ENCODE assay signal across 8 cellular contexts in the genomic region with DNA sequence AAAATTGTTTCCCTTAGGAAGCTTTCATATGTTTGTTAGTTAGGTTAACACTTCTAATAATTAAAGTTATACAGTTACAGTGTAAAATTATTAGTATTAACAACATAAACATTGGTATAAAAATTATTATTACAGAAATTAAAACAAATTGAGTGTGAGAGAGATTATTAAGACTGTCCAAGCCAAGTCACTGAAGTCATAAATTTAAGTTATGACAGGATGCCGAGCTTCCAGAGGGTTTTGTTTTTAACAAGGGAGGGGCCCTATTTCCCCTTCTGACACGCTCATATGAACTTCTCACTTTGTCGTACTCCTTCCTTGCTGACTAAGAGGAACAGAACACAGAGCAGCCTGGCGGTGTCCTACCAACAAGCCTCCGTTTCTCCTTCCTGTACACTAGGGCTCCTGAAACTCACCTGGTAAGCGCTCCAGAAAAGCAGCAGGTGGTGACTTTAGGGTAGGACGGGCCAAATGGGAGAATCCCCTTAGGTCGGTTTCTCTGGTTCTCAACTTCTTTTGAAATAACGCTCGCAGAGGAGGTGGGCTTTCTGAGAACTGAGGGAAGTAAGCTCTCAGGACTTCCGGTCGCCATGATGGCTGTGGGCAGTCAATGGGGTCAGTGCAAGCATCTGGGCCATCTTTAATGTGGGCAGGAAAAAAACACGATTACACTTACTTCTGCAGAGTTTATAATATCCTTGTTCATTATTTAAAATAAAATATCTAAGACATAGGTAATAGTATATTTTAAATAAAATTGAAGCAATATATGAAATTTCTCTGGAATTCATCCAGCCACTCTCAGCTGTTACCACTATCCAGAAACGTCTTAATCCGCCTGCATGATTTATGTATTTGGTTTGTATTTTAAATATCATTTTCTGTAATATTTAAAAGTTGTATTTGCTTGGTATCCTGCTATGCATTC. TPM values are rescaled to one million over a fixed set of nuclear protein-coding genes. Genes with fewer than 3 reads are reported as not detected.
DNase-seq lines count a peak whose midpoint lies in the region; ATAC-seq and TF ChIP-seq lines count a peak whose summit lies in the region.

A gene with protein sequence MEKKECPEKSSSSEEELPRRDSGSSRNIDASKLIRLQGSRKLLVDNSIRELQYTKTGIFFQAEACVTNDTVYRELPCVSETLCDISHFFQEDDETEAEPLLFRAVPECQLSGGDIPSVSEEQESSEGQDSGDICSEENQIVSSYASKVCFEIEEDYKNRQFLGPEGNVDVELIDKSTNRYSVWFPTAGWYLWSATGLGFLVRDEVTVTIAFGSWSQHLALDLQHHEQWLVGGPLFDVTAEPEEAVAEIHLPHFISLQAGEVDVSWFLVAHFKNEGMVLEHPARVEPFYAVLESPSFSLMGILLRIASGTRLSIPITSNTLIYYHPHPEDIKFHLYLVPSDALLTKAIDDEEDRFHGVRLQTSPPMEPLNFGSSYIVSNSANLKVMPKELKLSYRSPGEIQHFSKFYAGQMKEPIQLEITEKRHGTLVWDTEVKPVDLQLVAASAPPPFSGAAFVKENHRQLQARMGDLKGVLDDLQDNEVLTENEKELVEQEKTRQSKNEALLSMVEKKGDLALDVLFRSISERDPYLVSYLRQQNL (minus strand): TSS at position 537 of the 928 bp plus-strand sequence. CDS start 14,892 bp downstream, outside the sequence.

- no peaks in the 10 kb centered on the region for H3K27me3 ChIP-seq in RWPE2 (ENCODE audit: insufficient read depth, poor library complexity, severe bottlenecking)

- peaks cover 2% of the 10 kb centered on the region for H3K9me3 ChIP-seq in RWPE2 (ENCODE audit: severe bottlenecking)

- peaks cover 3% of the 10 kb centered on the region; the same call in 1 of the 2 replicates for H3K36me3 ChIP-seq in RWPE2 (ENCODE audit: low read depth)

- H3K27ac ChIP-seq in RWPE2 (ENCODE audit: poor library complexity, severe bottlenecking), result peak within 1 kb of the TSS; percentile 76

- POLR2A ChIA-PET in naive thymus-derived CD8-positive, alpha-beta T cell (lab: Charles Lee), result interaction anchor here (0.5 to 1.8 kb wide), 14 partner anchors 10 to 1655 kb away, joined by 3 to 19 read pairs (median 4); a partner anchor contains a TSS

- H3K27me3 Mint-ChIP-seq in activated T-helper 17 cell treated with anti-CD3 and anti-CD28 coated beads, Interleukin-2, amount 50 U/mL, for 72 hours, result no peaks in the 10 kb centered on the region
- H3K27me3 Mint-ChIP-seq in naive thymus-derived CD8-positive, alpha-beta T cell, result no peaks in the 10 kb centered on the region
- no peaks in the 10 kb centered on the region for H3K27me3 Mint-ChIP-seq in stimulated activated naive B cell treated with anti-CD40 and anti-IgM and Interleukin-4, amounts not matched to agents 10 μg/mL and 1 μg/mL and 100 μg/mL, for 72 hours

- DNase-seq in DMS114 treated with DMSO at 0.1 percent for 48 hours (lab: John Stamatoyannopoulos, UW; ENCODE audit: unreplicated experiment) (peak; percentile 81), LNCaP clone FGC (ENCODE audit: low read depth) (peak; percentile 45), RWPE2 (ENCODE audit: low spot score) (peak; percentile 72), fibroblast of peridontal ligament (ENCODE audit: extremely low read depth) (peak; percentile 89)
- DNase-seq in naive thymus-derived CD8-positive, alpha-beta T cell, result peak; percentile 54 to 93 (median 80)
- DNase-seq in stimulated activated naive B cell treated with anti-CD40 and anti-IgM and Interleukin-4, amounts not matched to agents 10 μg/mL and 1 μg/mL and 100 μg/mL, for 72 hours, result peak; percentile 76

- TF ChIP-seq CTCF in LNCaP clone FGC (IDR thresholded peaks at IDR 0.05; ENCODE audit: control insufficient read depth, extremely low read depth, insufficient read depth) (no peak), RWPE2 (IDR thresholded peaks at IDR 0.05; ENCODE audit: poor library complexity, severe bottlenecking) (no peak)

- peak within 1 kb of the TSS; percentile 84 for H3K4me3 Mint-ChIP-seq in activated T-helper 17 cell treated with anti-CD3 and anti-CD28 coated beads, Interleukin-2, amount 50 U/mL, for 72 hours
- peak within 1 kb of the TSS; percentile 89 to 100 (median 98) for H3K4me3 Mint-ChIP-seq in naive thymus-derived CD8-positive, alpha-beta T cell
- H3K4me3 Mint-ChIP-seq in stimulated activated naive B cell treated with anti-CD40 and anti-IgM and Interleukin-4, amounts not matched to agents 10 μg/mL and 1 μg/mL and 100 μg/mL, for 72 hours, result peak within 1 kb of the TSS; percentile 95 to 99

- no peaks in the 10 kb centered on the region for H3K9me3 Mint-ChIP-seq in activated T-helper 17 cell treated with anti-CD3 and anti-CD28 coated beads, Interleukin-2, amount 50 U/mL, for 72 hours
- peaks cover 0 to 2% (median 0%) of the 10 kb centered on the region in 9 donors for H3K9me3 Mint-ChIP-seq in naive thymus-derived CD8-positive, alpha-beta T cell
- H3K9me3 Mint-ChIP-seq in stimulated activated naive B cell treated with anti-CD40 and anti-IgM and Interleukin-4, amounts not matched to agents 10 μg/mL and 1 μg/mL and 100 μg/mL, for 72 hours, result no peaks in the 10 kb centered on the region

- peaks cover 11% of the 10 kb centered on the region for H3K4me1 ChIP-seq in RWPE2 (ENCODE audit: insufficient read depth, poor library complexity, severe bottlenecking)

- H3K4me3 ChIP-seq in LNCaP clone FGC (ENCODE audit: low read depth, low read length) (peak within 1 kb of the TSS; percentile 71), RWPE2 (ENCODE audit: severe bottlenecking) (peak within 1 kb of the TSS; percentile 50)

- H3K36me3 Mint-ChIP-seq in activated T-helper 17 cell treated with anti-CD3 and anti-CD28 coated beads, Interleukin-2, amount 50 U/mL, for 72 hours (ENCODE audit: low read depth), result peaks cover 55% of the 10 kb centered on the region
- peaks cover 2 to 5% (median 4%) of the 10 kb centered on the region in 3 donors for H3K36me3 Mint-ChIP-seq in naive thymus-derived CD8-positive, alpha-beta T cell
- H3K36me3 Mint-ChIP-seq in stimulated activated naive B cell treated with anti-CD40 and anti-IgM and Interleukin-4, amounts not matched to agents 10 μg/mL and 1 μg/mL and 100 μg/mL, for 72 hours, result peaks cover 0 to 4% of the 10 kb centered on the region in 2 donors

- peak within 1 kb of the TSS; percentile 95 for H3K27ac Mint-ChIP-seq in activated T-helper 17 cell treated with anti-CD3 and anti-CD28 coated beads, Interleukin-2, amount 50 U/mL, for 72 hours
- H3K27ac Mint-ChIP-seq in naive thymus-derived CD8-positive, alpha-beta T cell, result peak within 1 kb of the TSS; percentile 80 to 100 (median 98)
- H3K27ac Mint-ChIP-seq in stimulated activated naive B cell treated with anti-CD40 and anti-IgM and Interleukin-4, amounts not matched to agents 10 μg/mL and 1 μg/mL and 100 μg/mL, for 72 hours, result peak within 1 kb of the TSS; percentile 100

- ATAC-seq in GM21723 (IDR thresholded peaks at IDR 0.05; ENCODE audit: unreplicated experiment) (peak; percentile 69), RWPE2 (ENCODE audit: low read depth) (peak; percentile 87)
- ATAC-seq in activated T-helper 17 cell treated with anti-CD3 and anti-CD28 coated beads, Interleukin-2, amount 50 U/mL, for 72 hours (replicated peaks), result peak; percentile 78
- ATAC-seq in naive thymus-derived CD8-positive, alpha-beta T cell, result peak; percentile 83 to 89
- peak; percentile 89 to 90 for ATAC-seq in stimulated activated naive B cell treated with anti-CD40 and anti-IgM and Interleukin-4, amounts not matched to agents 10 μg/mL and 1 μg/mL and 100 μg/mL, for 72 hours (replicated peaks)

- H3K4me1 Mint-ChIP-seq in activated T-helper 17 cell treated with anti-CD3 and anti-CD28 coated beads, Interleukin-2, amount 50 U/mL, for 72 hours, result peaks cover 47% of the 10 kb centered on the region
- peaks cover 26 to 84% (median 72%) of the 10 kb centered on the region in 4 donors for H3K4me1 Mint-ChIP-seq in naive thymus-derived CD8-positive, alpha-beta T cell
- peaks cover 19 to 50% of the 10 kb centered on the region in 2 donors for H3K4me1 Mint-ChIP-seq in stimulated activated naive B cell treated with anti-CD40 and anti-IgM and Interleukin-4, amounts not matched to agents 10 μg/mL and 1 μg/mL and 100 μg/mL, for 72 hours

RNA-seq across cellular contexts. Expression of the gene that starts here (rescaled TPM):
- total RNA-seq in activated T-helper 17 cell treated with anti-CD3 and anti-CD28 coated beads, Interleukin-2, amount 50 U/mL, for 72 hours, result 100 to 1,000 TPM; 161 to 244 TPM
- total RNA-seq in naive thymus-derived CD8-positive, alpha-beta T cell, result 100 to 1,000 TPM; 301 to 314 TPM
- 100 to 1,000 TPM in 1 of 3 donors, 10 to 100 TPM in 2; 73.3 to 104 (median 87.7) TPM for polyA plus RNA-seq in naive thymus-derived CD8-positive, alpha-beta T cell

Comparison
In these comparisons a context has a peak if more than half of its experiments do, and no peak if none do; other contexts are left out.
1. Peak in every context shown above with its lines: DNase-seq, ATAC-seq, H3K4me3 ChIP-seq and H3K27ac ChIP-seq.